ENCODE assay signal across 31 cellular contexts in genomic region chr1:244792188-244792850, GRCh38. TPM values are rescaled to one million over a fixed set of nuclear protein-coding genes. Genes with fewer than 3 reads are reported as not detected.
DNase-seq lines count a peak whose midpoint lies in the region; ATAC-seq, FAIRE-seq and TF ChIP-seq lines count a peak whose summit lies in the region.
"Had no signal": no experiment of that assay in that cellular context is flagged by ENCODE, and none has a peak within 500 bp of the region (broad histone marks: within the 10 kb centered on the region; RNA-seq: fewer than 3 reads in every experiment).

No MANE protein-coding gene starts in this region.

- ATAC-seq in HepG2 (no peak), body of pancreas (peak; percentile 27)
- ATAC-seq: gastrocnemius medialis had no signal

- DNase-seq in HepG2 (ENCODE audit: low spot score) (no peak), body of pancreas (no peak), fibroblast of villous mesenchyme (ENCODE audit: low read depth) (peak; percentile 58), esophagus squamous epithelium (lab: John Stamatoyannopoulos, UW) (no peak), COR-L47 (lab: John Stamatoyannopoulos, UW) (no peak)
- no peak for DNase-seq in effector CD8-positive, alpha-beta T cell (lab: John Stamatoyannopoulos, UW)
- DNase-seq: 8988T; activated CD4-positive, alpha-beta T cell treated with anti-CD3 and anti-CD28 coated beads, Interleukin-2, amount 50 U/mL, for 4 hours; activated naive CD4-positive, alpha-beta T cell treated with Interleukin-2 at 50 U/mL for 16 hours; BE2C; brain microvascular endothelial cell; DMS153; gastrocnemius medialis; hippocampal formation; left cardiac atrium; mammary epithelial cell; NCI-H1436 treated with DMSO at 0.1 percent for 48 hours; NCI-H2081 treated with DMSO at 0.1 percent for 48 hours; NCI-H226; NCI-H69; nephron progenitor cell; retina; Right ventricle myocardium superior; stimulated activated CD8-positive, alpha-beta memory T cell treated with anti-CD3 and anti-CD28 coated beads, Interleukin-4, amount 100 ng/mL, for 48 hours; T-helper 2 cell had no signal

- H4K20me1 ChIP-seq in HepG2 (ENCODE audit: insufficient read depth, low read length): no peaks in the 10 kb centered on the region

- H2AFZ ChIP-seq in HepG2 (ENCODE audit: low read length): no peak overlapping the region

- H3K79me2 ChIP-seq in HepG2 (ENCODE audit: insufficient read depth, low read length): no peaks in the 10 kb centered on the region

- H3K36me3 ChIP-seq in liver (ENCODE audit: control insufficient read depth in 4 of 4, insufficient read depth in 3 of 4, low read depth in 1 of 4, low read length in 3 of 4) (no peaks in the 10 kb centered on the region), HepG2 (replicated peaks in 1 of 2; ENCODE audit: control insufficient read depth in 1 of 2, insufficient read depth in 2 of 2, low read length in 2 of 2) (no peaks in the 10 kb centered on the region), body of pancreas (replicated peaks in 1 of 2; ENCODE audit: insufficient read depth in 1 of 2, low read depth in 2 of 2) (no peaks in the 10 kb centered on the region), skeletal muscle satellite cell (ENCODE audit: insufficient read depth, low read length) (no peaks in the 10 kb centered on the region), esophagus squamous epithelium (no peaks in the 10 kb centered on the region)
- H3K36me3 ChIP-seq: BE2C, brain microvascular endothelial cell, gastrocnemius medialis, ovary, thoracic aorta had no signal

- no peak for TF ChIP-seq EP300 in HepG2 (IDR thresholded peaks at IDR 0.05; ENCODE audit: low read depth in 2 of 2, low read length in 2 of 2)
- TF ChIP-seq EP300 in HepG2 (CRISPR knock-in tag; IDR thresholded peaks at IDR 0.05; ENCODE audit: borderline replicate concordance): no peak

- CTCF ChIA-PET in HepG2 (lab: Yijun Ruan, JAX; ENCODE audit: low intra/inter-chr PET ratio, low total read pairs): no interaction called here

- H3K4me3 ChIP-seq in liver (ENCODE audit: low read depth in 1 of 3, low read length in 3 of 3) (no peak overlapping the region), HepG2 (replicated peaks in 1 of 3; ENCODE audit: insufficient read depth in 1 of 3, low read depth in 2 of 3, low read length in 3 of 3) (no peak overlapping the region), body of pancreas (no peak overlapping the region), fibroblast of villous mesenchyme (ENCODE audit: low read depth, low read length) (no peak overlapping the region), skeletal muscle satellite cell (ENCODE audit: low read length) (no peak overlapping the region), esophagus squamous epithelium (no peak overlapping the region)
- H3K4me3 ChIP-seq: gastrocnemius medialis, ovary, thoracic aorta had no signal

- H3K9ac ChIP-seq in liver (ENCODE audit: low read depth in 1 of 2, low read length in 2 of 2): no peak overlapping the region
- H3K9ac ChIP-seq in HepG2 (ENCODE audit: insufficient read depth, low read depth, low read length): no peak overlapping the region
- H3K9ac ChIP-seq in skeletal muscle satellite cell (ENCODE audit: low read depth, low read length): no peak overlapping the region

- peaks cover 0 to 8% (median 4%) of the 10 kb centered on the region in 4 donors for H3K4me1 ChIP-seq in liver (ENCODE audit: control insufficient read depth in 4 of 4, insufficient read depth in 4 of 4, low read length in 3 of 4)
- H3K4me1 ChIP-seq in HepG2 (ENCODE audit: insufficient read depth, low read length): peaks cover 9% of the 10 kb centered on the region
- H3K4me1 ChIP-seq in body of pancreas: no peaks in the 10 kb centered on the region
- peaks cover 3% of the 10 kb centered on the region for H3K4me1 ChIP-seq in skeletal muscle satellite cell (ENCODE audit: control insufficient read depth, insufficient read depth, low read length)
- H3K4me1 ChIP-seq in esophagus squamous epithelium: no peaks in the 10 kb centered on the region
- H3K4me1 ChIP-seq: BE2C, gastrocnemius medialis had no signal

- TF ChIP-seq RAD21 in liver (IDR thresholded peaks at IDR 0.05) (peak; percentile 5 to 10), HepG2 (CRISPR knock-in tag; IDR thresholded peaks at IDR 0.05) (no peak)

- WGBS in liver: 45% methylated on average over 5 of the region's 5 CpGs
- WGBS in HepG2 (ENCODE audit: low lambda C conversion rate): 76% methylated on average over 5 of the region's 5 CpGs
- WGBS in body of pancreas, 2 donors: 53 to 55% methylated on average over 5 of the region's 5 CpGs
- WGBS in esophagus squamous epithelium, 2 donors: 66 to 84% methylated on average over 5 of the region's 5 CpGs

- POLR2A ChIA-PET in HepG2 (lab: Yijun Ruan, JAX): no interaction called here

- intact Hi-C loops in HepG2 (cut with micrococcal nuclease; ENCODE audit: unreplicated experiment): no loop called here
- intact Hi-C loops in body of pancreas (cut with DNase I): no loop called here
- intact Hi-C loops in esophagus squamous epithelium (cut with DNase I): no loop called here

- no TSS peak for BruUV-seq in HepG2 (replicated peaks; lab: Mats Ljungman, UMichigan)

- in situ Hi-C loops in HepG2 (cut with HindIII; ENCODE audit: extremely low pct_ligation_motif_present, low pct_unique_long_range_greater_than_20kb): no loop called here

- TF ChIP-seq POLR2A in HepG2 (IDR thresholded peaks at IDR 0.05; ENCODE audit: insufficient read depth in 1 of 2, low read depth in 2 of 2, low read length in 2 of 2) (no peak), body of pancreas (IDR thresholded peaks at IDR 0.05) (no peak), esophagus squamous epithelium (IDR thresholded peaks at IDR 0.05) (no peak)

- H3K4me2 ChIP-seq in HepG2 (ENCODE audit: low read depth, low read length) (no peak overlapping the region), skeletal muscle satellite cell (ENCODE audit: low read length) (peak overlapping the region; percentile 2)

- no peak for FAIRE-seq in HepG2 (lab: Jason Lieb, UNC)
- FAIRE-seq: endothelial cell of umbilical vein, urothelium cell line had no signal

- TF ChIP-seq CTCF in liver (IDR thresholded peaks at IDR 0.05; ENCODE audit: low read depth, low read length, missing input control) (no peak), HepG2 (CRISPR knock-in tag; IDR thresholded peaks at IDR 0.05) (no peak), body of pancreas (IDR thresholded peaks at IDR 0.05) (no peak), fibroblast of villous mesenchyme (IDR thresholded peaks at IDR 0.05; ENCODE audit: insufficient read depth, low read depth, low read length) (no peak), esophagus squamous epithelium (IDR thresholded peaks at IDR 0.05) (no peak)

- H3K27ac ChIP-seq in liver (ENCODE audit: low read depth in 1 of 2, low read length in 2 of 2) (no peak overlapping the region), HepG2 (ENCODE audit: extremely low read length, insufficient read depth, low read length) (no peak overlapping the region), body of pancreas (no peak overlapping the region), esophagus squamous epithelium (peak overlapping the region in 1 of 4 donors; percentile 54)
- H3K27ac ChIP-seq: brain microvascular endothelial cell, gastrocnemius medialis, ovary, thoracic aorta had no signal

- H3K9me3 ChIP-seq in liver (ENCODE audit: control insufficient read depth in 4 of 4, low read length in 3 of 4): no peaks in the 10 kb centered on the region
- no peaks in the 10 kb centered on the region for H3K9me3 ChIP-seq in HepG2 (ENCODE audit: low read length)
- no peaks in the 10 kb centered on the region for H3K9me3 ChIP-seq in body of pancreas
- no peaks in the 10 kb centered on the region for H3K9me3 ChIP-seq in skeletal muscle satellite cell (replicated peaks; ENCODE audit: low read length)
- H3K9me3 ChIP-seq in esophagus squamous epithelium: no peaks in the 10 kb centered on the region
- H3K9me3 ChIP-seq: BE2C, gastrocnemius medialis, ovary, thoracic aorta had no signal

- no peaks in the 10 kb centered on the region for H3K27me3 ChIP-seq in liver (ENCODE audit: control insufficient read depth in 4 of 4, insufficient read depth in 4 of 4, low read length in 3 of 4)
- peaks cover 0 to 17% of the 10 kb centered on the region in 2 experiments; a peak in 3 of 5 replicates for H3K27me3 ChIP-seq in HepG2 (ENCODE audit: control insufficient read depth in 1 of 2, insufficient read depth in 2 of 2, low read length in 2 of 2)
- H3K27me3 ChIP-seq in body of pancreas: no peaks in the 10 kb centered on the region
- no peaks in the 10 kb centered on the region for H3K27me3 ChIP-seq in skeletal muscle satellite cell (ENCODE audit: control insufficient read depth, insufficient read depth, low read length)
- peaks cover 0 to 6% (median 0%) of the 10 kb centered on the region in 4 donors for H3K27me3 ChIP-seq in esophagus squamous epithelium
- H3K27me3 ChIP-seq: BE2C, brain microvascular endothelial cell, gastrocnemius medialis, ovary had no signal

RNA-seq across cellular contexts. Expression of gene COX20, which starts 43.1 kb away (rescaled TPM):
- 10 to 100 TPM; 16.7 to 17.1 TPM for total RNA-seq in liver
- polyA plus RNA-seq in liver: 10 to 100 TPM; 20.9 to 45.7 TPM
- total RNA-seq in HepG2 (2016; rRNA removed; fragmentation: Illumina TruSeq; extraction: Trizol): 95.8 and 110 TPM in 2 replicates
- total RNA-seq in HepG2 (2016; cell fraction: cytosol; rRNA removed; fragmentation: Illumina TruSeq; extraction: Trizol; ENCODE audit: low read depth): 122 and 124 TPM in 2 replicates
- total RNA-seq in HepG2 (2016; cell fraction: insoluble cytoplasmic fraction; rRNA removed; fragmentation: Illumina TruSeq; extraction: Trizol): 90.4 and 108 TPM in 2 replicates
- total RNA-seq in HepG2 (2016; cell fraction: membrane; rRNA removed; fragmentation: Illumina TruSeq; extraction: Trizol): 155 and 158 TPM in 2 replicates
- total RNA-seq in HepG2 (2016; cell fraction: nucleus; rRNA removed; fragmentation: Illumina TruSeq; extraction: Trizol): 33.7 and 46.6 TPM in 2 replicates
- 24.3 and 34.4 TPM in 2 replicates for polyA plus RNA-seq in HepG2 (2011; rRNA removed)
- 18.9 and 30.5 TPM in 2 replicates for polyA plus RNA-seq in HepG2 (2011; cell fraction: cytosol; rRNA removed)
- polyA plus RNA-seq in HepG2 (2011; cell fraction: nucleus; rRNA removed): 16.5 and 23.4 TPM in 2 replicates
- 51.2 and 83.5 TPM in 2 replicates for polyA plus RNA-seq in HepG2 (2012)
- 262 and 273 TPM in 2 replicates for polyA plus RNA-seq in HepG2 (2016; cell fraction: cytosol; fragmentation: Illumina TruSeq; extraction: Trizol; ENCODE audit: low read depth)
- 173 and 179 TPM in 2 replicates for polyA plus RNA-seq in HepG2 (2016; cell fraction: insoluble cytoplasmic fraction; fragmentation: Illumina TruSeq; extraction: Trizol; ENCODE audit: low read depth)
- polyA plus RNA-seq in HepG2 (2016; cell fraction: membrane; fragmentation: Illumina TruSeq; extraction: Trizol; ENCODE audit: low read depth): 249 and 251 TPM in 2 replicates
- polyA plus RNA-seq in HepG2 (2016; cell fraction: nucleus; fragmentation: Illumina TruSeq; extraction: Trizol; ENCODE audit: insufficient read depth, low read depth): 103 and 109 TPM in 2 replicates
- 5.2 and 10.0 TPM in 2 replicates for polyA minus RNA-seq in HepG2 (2011; rRNA and poly(A)+ RNA removed; ENCODE audit: low replicate concordance)
- 8.2 and 13.3 TPM in 2 replicates for polyA minus RNA-seq in HepG2 (2011; cell fraction: cytosol; rRNA and poly(A)+ RNA removed)
- polyA minus RNA-seq in HepG2 (2011; cell fraction: nucleus; rRNA and poly(A)+ RNA removed): 49.2 and 55.6 TPM in 2 replicates
- total RNA-seq in body of pancreas: 10 to 100 TPM; 13.2 to 35.3 TPM
- total RNA-seq in fibroblast of villous mesenchyme: 31.6 and 32.8 TPM in 2 replicates
- total RNA-seq in skeletal muscle satellite cell (2012; rRNA removed): 31.4 and 41.9 TPM in 2 replicates
- total RNA-seq in esophagus squamous epithelium: 10 to 100 TPM; 19.2 to 48.4 (median 37.0) TPM
